8 cellular contexts compared by ENCODE assay signal in the genomic region with DNA sequence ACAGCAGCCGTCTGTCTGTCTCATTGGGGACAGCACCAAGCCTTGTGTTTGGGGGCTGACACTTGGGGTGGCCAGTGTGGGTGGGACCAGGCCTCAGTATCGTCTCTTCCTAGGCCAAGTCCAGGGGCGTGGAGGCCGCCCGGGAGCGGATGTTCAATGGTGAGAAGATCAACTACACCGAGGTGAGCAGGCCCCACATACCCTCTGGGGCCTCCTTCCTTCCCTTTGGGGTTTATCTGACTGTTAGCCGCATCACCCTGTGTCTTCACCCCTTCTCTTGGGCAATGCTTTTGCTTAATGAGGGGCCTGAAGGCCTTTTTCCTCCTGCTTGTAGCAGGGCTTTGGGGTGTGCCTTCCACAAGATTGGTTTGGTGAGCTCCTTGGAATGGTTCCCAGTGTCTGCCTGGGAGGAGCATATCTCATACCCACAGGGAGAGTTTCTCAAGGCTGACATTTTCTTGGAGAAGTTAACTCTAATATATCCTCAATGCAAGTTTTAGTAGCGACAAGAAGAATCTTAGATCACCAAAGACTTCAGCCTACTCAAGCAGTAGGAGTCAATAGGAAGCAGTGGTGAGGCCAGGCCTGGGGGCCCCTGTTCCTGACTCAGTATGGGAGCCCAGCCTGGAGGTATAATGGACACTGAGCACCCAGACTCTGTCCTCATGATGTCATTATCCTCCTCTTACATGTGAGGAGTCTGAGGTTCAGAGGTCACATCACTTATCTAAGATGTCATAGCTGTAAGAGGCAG. TPM values are rescaled to one million over a fixed set of nuclear protein-coding genes. Genes with fewer than 3 reads are reported as not detected.
A peak's percentile ranks its signal among the peaks of the same experiment; 100 is the strongest.
DNase-seq lines count a peak whose midpoint lies in the region; ATAC-seq and TF ChIP-seq lines count a peak whose summit lies in the region.

No MANE protein-coding gene starts in this region.

- H3K4me3 ChIP-seq in AG09309 (ENCODE audit: control insufficient read depth, low read depth, low read length) (peak overlapping the region; percentile 3; the same call in 1 of the 2 replicates), HL-60 (replicated peaks; ENCODE audit: insufficient read depth, low read length) (peak overlapping the region; percentile 66), adrenal gland (peak overlapping the region in 1 of 4 donors; percentile 96), mesendoderm (ENCODE audit: low read length) (no peak overlapping the region)

- peak overlapping the region; percentile 94 for H3K27ac ChIP-seq in HL-60 (replicated peaks)
- H3K27ac ChIP-seq in adrenal gland, result peak overlapping the region; percentile 81 to 94 (median 90)
- H3K27ac ChIP-seq in mesendoderm (ENCODE audit: low read depth, low read length), result no peak overlapping the region

- H4K8ac ChIP-seq in mesendoderm (ENCODE audit: low read depth, low read length), result no peak overlapping the region

- H2BK120ac ChIP-seq in mesendoderm (ENCODE audit: low read depth, low read length), result no peak overlapping the region

- no peaks in the 10 kb centered on the region for H3K9me3 ChIP-seq in adrenal gland (replicated peaks in 1 of 3)

- no peak overlapping the region for H4K5ac ChIP-seq in mesendoderm (ENCODE audit: low read length)

- H3K79me2 ChIP-seq in mesendoderm (ENCODE audit: control insufficient read depth, insufficient read depth, low read length), result peaks cover 8% of the 10 kb centered on the region

- H3K27me3 ChIP-seq in HL-60 (ENCODE audit: insufficient read depth, poor library complexity, severe bottlenecking), result no peaks in the 10 kb centered on the region
- no peaks in the 10 kb centered on the region for H3K27me3 ChIP-seq in adrenal gland
- H3K27me3 ChIP-seq in mesendoderm (ENCODE audit: insufficient read depth, low read length, poor library complexity), result no peaks in the 10 kb centered on the region

- intact Hi-C loops in adrenal gland (cut with DNase I), result no loop called here

- no peak overlapping the region for H3K9ac ChIP-seq in mesendoderm (ENCODE audit: low read length)

- no peak overlapping the region for H2BK15ac ChIP-seq in mesendoderm (replicated peaks; ENCODE audit: low read depth)

- H3K79me1 ChIP-seq in mesendoderm (ENCODE audit: low read length), result peaks cover 10% of the 10 kb centered on the region

- H2BK5ac ChIP-seq in mesendoderm (ENCODE audit: low read length), result no peak overlapping the region

- TF ChIP-seq CTCF in AG09309 (IDR thresholded peaks at IDR 0.05; ENCODE audit: control insufficient read depth, insufficient read depth, low read depth, low read length, missing control alignments), result no peak
- no peak for TF ChIP-seq CTCF in HL-60 (IDR thresholded peaks at IDR 0.05; ENCODE audit: insufficient read depth, low read length)
- no peak for TF ChIP-seq CTCF in adrenal gland (IDR thresholded peaks at IDR 0.05)

- WGBS in adrenal gland, 4 donors, result 29 to 50% (median 46%) methylated on average over 2 to 9 of the region's 9 CpGs
- WGBS in mesendoderm (ENCODE audit: extremely low coverage, insufficient coverage, low lambda C conversion rate), result no CpG with 5 or more reads among the region's 9 CpGs

- ATAC-seq in left lobe of liver (no peak), HG02798 (IDR thresholded peaks at IDR 0.05; ENCODE audit: poor library complexity, unreplicated experiment) (no peak)

- H3K4me1 ChIP-seq in adrenal gland (replicated peaks in 1 of 2) (peaks cover 43 to 56% of the 10 kb centered on the region in 2 donors), mesendoderm (ENCODE audit: control insufficient read depth, low read depth, low read length) (peaks cover 5% of the 10 kb centered on the region)

- H2AK5ac ChIP-seq in mesendoderm (ENCODE audit: low read length), result no peak overlapping the region

- H3K4me2 ChIP-seq in mesendoderm (ENCODE audit: low read length), result no peak overlapping the region

- H3K56ac ChIP-seq in mesendoderm (ENCODE audit: low read length), result no peak overlapping the region

- peaks cover 0 to 47% of the 10 kb centered on the region in 2 donors for H3K36me3 ChIP-seq in adrenal gland (replicated peaks in 1 of 2)
- H3K36me3 ChIP-seq in mesendoderm (ENCODE audit: control insufficient read depth, insufficient read depth, low read length), result peaks cover 7% of the 10 kb centered on the region

- peak; percentile 57 for DNase-seq in AG09309 (ENCODE audit: low read depth)
- DNase-seq in HL-60 (ENCODE audit: low read depth in 1 of 2, low spot score in 1 of 2), result peak in 1 of 2 experiments; percentile 95
- DNase-seq in adrenal gland, result peak; percentile 61 to 91 (median 81)
- no peak for DNase-seq in mesendoderm
- no peak for DNase-seq in NCI-H187 (lab: John Stamatoyannopoulos, UW)
- no peak for DNase-seq in left lobe of liver (ENCODE audit: low spot score)
- DNase-seq in COR-L47 (lab: John Stamatoyannopoulos, UW), result no peak

- H3K23ac ChIP-seq in mesendoderm (ENCODE audit: low read length), result peak overlapping the region; percentile 19

- H3K18ac ChIP-seq in mesendoderm (ENCODE audit: low read length), result no peak overlapping the region

- TF ChIP-seq POLR2A in adrenal gland (IDR thresholded peaks at IDR 0.05), result peak in 1 of 2 donors; percentile 44

- no peak overlapping the region for H3K4ac ChIP-seq in mesendoderm (ENCODE audit: low read depth, low read length)

RNA-seq across cellular contexts. Expression of a gene that starts 1.9 kb away (rescaled TPM):
- total RNA-seq in adrenal gland, result 100 to 1,000 TPM; 336 to 680 (median 490) TPM
- polyA plus RNA-seq in adrenal gland, result 100 to 1,000 TPM; 214 to 335 (median 255) TPM
- polyA plus RNA-seq in mesendoderm (2013, experiment 1 of 2), result 123 TPM
- polyA plus RNA-seq in mesendoderm (2013, experiment 2 of 2), result 126 TPM
- 194 TPM for total RNA-seq in left lobe of liver

RNA-seq across cellular contexts. Expression of a gene that starts 37.4 kb away (rescaled TPM):
- total RNA-seq in adrenal gland (10 to 100 TPM in 5 of 8 donors, 1 to 10 TPM in 3; 7.6 to 26.1 (median 11.2) TPM), left lobe of liver (3.3 TPM)
- 10 to 100 TPM; 12.7 to 13.2 (median 13.0) TPM for polyA plus RNA-seq in adrenal gland
- polyA plus RNA-seq in mesendoderm (2013, experiment 1 of 2), result 72.4 TPM
- polyA plus RNA-seq in mesendoderm (2013, experiment 2 of 2), result 67.4 TPM

Comparison
In these comparisons a context has a peak if more than half of its experiments do, and no peak if none do; other contexts are left out.
1. DNase-seq: peak in AG09309 (single experiment) and adrenal gland (7 of 7); none in mesendoderm (single experiment), NCI-H187 (0 of 2), left lobe of liver (single experiment) and COR-L47 (single experiment).